19 cellular contexts compared by ENCODE assay signal in genomic region chr19:45051929-45052579, GRCh38. TPM values are rescaled to one million over a fixed set of nuclear protein-coding genes. Genes with fewer than 3 reads are reported as not detected.
DNase-seq lines count a peak whose midpoint lies in the region; ATAC-seq, FAIRE-seq and TF ChIP-seq lines count a peak whose summit lies in the region.
"Had no signal": no experiment of that assay in that cellular context is flagged by ENCODE, and none has a peak within 500 bp of the region (broad histone marks: within the 10 kb centered on the region; RNA-seq: fewer than 3 reads in every experiment).

No MANE protein-coding gene starts in this region.

- H2BK15ac ChIP-seq in H9 (ENCODE audit: low read depth, low read length) = no peak overlapping the region

- CTCF ChIA-PET in GM12878 (lab: Yijun Ruan, JAX) (interaction anchor here (0.8 to 2.1 kb wide), 9 partner anchors 10 to 148 kb away, joined by 3 to 8 read pairs (median 3); partner anchors contain the start of gene CLASRP), MCF 10A (lab: Yijun Ruan, JAX) (interaction anchor here (0.5 to 0.7 kb wide), 2 partner anchors 8 to 1781 kb away, joined by 3 to 4 read pairs; no protein-coding TSS in a partner anchor)
- CTCF ChIA-PET in CD4-positive, alpha-beta memory T cell (lab: Charles Lee; ENCODE audit: partially characterized antibody) = interaction anchor here (1.0 kb wide), 1 partner anchor 149 kb away, joined by 3 read pairs; no protein-coding TSS in a partner anchor

- no peak overlapping the region for H3K4me2 ChIP-seq in BLaER1
- no peak overlapping the region for H3K4me2 ChIP-seq in H9 (ENCODE audit: insufficient read depth, insufficient read length, low read length)
- peak overlapping the region; percentile 53 for H3K4me2 ChIP-seq in GM12878 (ENCODE audit: control insufficient read depth, insufficient read depth)
- H3K4me2 ChIP-seq: A549 had no signal

- H2BK120ac ChIP-seq in H9 (ENCODE audit: low read depth, low read length, poor library complexity, severe bottlenecking) = no peak overlapping the region

- H3K4me3 ChIP-seq in BLaER1 (no peak overlapping the region), GM12878 (no peak overlapping the region)
- H3K4me3 ChIP-seq in CD4-positive, alpha-beta memory T cell (ENCODE audit: low read length in 2 of 2) = no peak overlapping the region
- H3K4me3 ChIP-seq: A549, HAP-1, ovary had no signal

- H3K79me1 ChIP-seq in H9 (ENCODE audit: insufficient read depth, low read depth, low read length, poor library complexity, severe bottlenecking) = no peaks in the 10 kb centered on the region

- H3K27me3 Mint-ChIP-seq in H9 (ENCODE audit: low read depth) = no peaks in the 10 kb centered on the region
- no peaks in the 10 kb centered on the region for H3K27me3 Mint-ChIP-seq in naive B cell
- H3K27me3 Mint-ChIP-seq in CD4-positive, alpha-beta memory T cell = no peaks in the 10 kb centered on the region
- no peaks in the 10 kb centered on the region for H3K27me3 Mint-ChIP-seq in MCF 10A (ENCODE audit: insufficient read depth, unreplicated experiment)
- H3K27me3 Mint-ChIP-seq: activated CD4-positive, alpha-beta T cell treated with anti-CD3 and anti-CD28 coated beads, Interleukin-2, amount 10 ng/mL, durations not matched to agents 24 days and 14 days; activated naive CD4-positive, alpha-beta T cell treated with anti-CD3 and anti-CD28 coated beads, Interleukin-2, amount 50 U/mL, for 24 hours; CD8-positive, alpha-beta memory T cell had no signal

- peaks cover 90% of the 10 kb centered on the region for H3K36me3 ChIP-seq in BLaER1
- H3K36me3 ChIP-seq in GM12878 (ENCODE audit: control insufficient read depth in 2 of 2, insufficient read depth in 2 of 2, low read length in 1 of 2) = peaks cover 20 to 26% of the 10 kb centered on the region in 2 experiments; a peak in 3 of 4 replicates
- H3K36me3 ChIP-seq in CD4-positive, alpha-beta memory T cell (ENCODE audit: insufficient read depth, low read length) = peaks cover 38% of the 10 kb centered on the region
- H3K36me3 ChIP-seq: ovary had no signal

- H3K36me3 Mint-ChIP-seq in H9 (ENCODE audit: insufficient read depth in 1 of 3, low read depth in 3 of 3) (peaks cover 23 to 53% (median 51%) of the 10 kb centered on the region in 3 experiments; a peak in 6 of 7 replicates), naive B cell (peaks cover 0 to 22% of the 10 kb centered on the region in 2 donors), MCF 10A (ENCODE audit: insufficient read depth, unreplicated experiment) (peaks cover 68% of the 10 kb centered on the region)
- H3K36me3 Mint-ChIP-seq in CD4-positive, alpha-beta memory T cell = peaks cover 26 to 58% of the 10 kb centered on the region in 2 donors

- no peak overlapping the region for H3K14ac ChIP-seq in H9 (ENCODE audit: insufficient read depth, low read length)

- H3K4me1 ChIP-seq in BLaER1 (peaks cover 25% of the 10 kb centered on the region), H9 (ENCODE audit: insufficient read depth, low read length) (no peaks in the 10 kb centered on the region), GM12878 (ENCODE audit: control insufficient read depth, insufficient read depth, low read length) (peaks cover 25% of the 10 kb centered on the region)
- H3K4me1 ChIP-seq in CD4-positive, alpha-beta memory T cell (ENCODE audit: insufficient read depth, low read length) = peaks cover 6% of the 10 kb centered on the region
- H3K4me1 ChIP-seq: HAP-1 had no signal

- H2AFZ ChIP-seq in H9 (ENCODE audit: low read length) = no peak overlapping the region
- no peak overlapping the region for H2AFZ ChIP-seq in GM12878 (ENCODE audit: control insufficient read depth, low read depth, low read length)

- H3K4ac ChIP-seq in H9 (ENCODE audit: low read depth, low read length) = no peak overlapping the region

- in situ Hi-C loops in GM12878 (cut with MboI) = no loop called here

- H3K27me3 ChIP-seq in BLaER1 (no peaks in the 10 kb centered on the region), H9 (ENCODE audit: insufficient read depth, low read length) (no peaks in the 10 kb centered on the region), GM12878 (replicated peaks in 1 of 2; ENCODE audit: control insufficient read depth in 2 of 2, insufficient read depth in 2 of 2, low read length in 1 of 2) (no peaks in the 10 kb centered on the region)
- H3K27me3 ChIP-seq in CD4-positive, alpha-beta memory T cell (ENCODE audit: insufficient read depth, low read length) = no peaks in the 10 kb centered on the region
- H3K27me3 ChIP-seq: ovary had no signal

- H3K79me2 ChIP-seq in H9 (ENCODE audit: insufficient read depth, low read length) = no peaks in the 10 kb centered on the region; the same call in 1 of the 2 replicates
- H3K79me2 ChIP-seq in GM12878 (ENCODE audit: control insufficient read depth, insufficient read depth, low read length) = peaks cover 26% of the 10 kb centered on the region

- no peaks in the 10 kb centered on the region; a peak in 1 of 5 replicates for H3K9me3 Mint-ChIP-seq in H9
- H3K9me3 Mint-ChIP-seq in naive B cell = no peaks in the 10 kb centered on the region
- peaks cover 0 to 4% (median 0%) of the 10 kb centered on the region in 8 donors for H3K9me3 Mint-ChIP-seq in CD4-positive, alpha-beta memory T cell
- H3K9me3 Mint-ChIP-seq in MCF 10A (ENCODE audit: unreplicated experiment) = no peaks in the 10 kb centered on the region
- H3K9me3 Mint-ChIP-seq: activated CD4-positive, alpha-beta T cell treated with anti-CD3 and anti-CD28 coated beads, Interleukin-2, amount 10 ng/mL, durations not matched to agents 24 days and 14 days; activated naive CD4-positive, alpha-beta T cell treated with anti-CD3 and anti-CD28 coated beads, Interleukin-2, amount 50 U/mL, for 24 hours had no signal

- H3K9me3 ChIP-seq in BLaER1 (no peaks in the 10 kb centered on the region), H9 (ENCODE audit: control insufficient read depth, low read depth, low read length) (no peaks in the 10 kb centered on the region), GM12878 (replicated peaks; ENCODE audit: control insufficient read depth, insufficient read depth, low read length) (no peaks in the 10 kb centered on the region)
- no peaks in the 10 kb centered on the region for H3K9me3 ChIP-seq in CD4-positive, alpha-beta memory T cell (ENCODE audit: control insufficient read depth in 1 of 2, low read length in 2 of 2)
- H3K9me3 ChIP-seq: A549, HAP-1, ovary had no signal

- H3K23me2 ChIP-seq in H9 (ENCODE audit: insufficient read length, low read depth, low read length, poor library complexity, severe bottlenecking) = no peaks in the 10 kb centered on the region

- DNase-seq in H9 (no peak), GM12878 (ENCODE audit: low read depth, low spot score) (no peak), naive B cell (peak; percentile 75), omental fat pad (ENCODE audit: low spot score) (no peak), MCF 10A (ENCODE audit: unreplicated experiment) (no peak)
- DNase-seq in CD4-positive, alpha-beta memory T cell = no peak
- DNase-seq: activated CD4-positive, alpha-beta T cell treated with anti-CD3 and anti-CD28 coated beads, Interleukin-2, amount 10 ng/mL, durations not matched to agents 24 days and 14 days; CD8-positive, alpha-beta memory T cell; effector CD4-positive, alpha-beta T cell; left cardiac atrium; NCI-H2029 treated with DMSO at 0.1 percent for 48 hours; NCI-H510A; OCI-M1; ovary had no signal

- no peak for TF ChIP-seq EP300 in GM12878 (IDR thresholded peaks at IDR 0.05; ENCODE audit: borderline replicate concordance in 1 of 2, control insufficient read depth in 1 of 2, low read depth in 2 of 2, low read length in 2 of 2)

- POLR2A ChIA-PET in GM12878 (lab: Charles Lee) = interaction anchor here (0.6 to 1.4 kb wide), 3 partner anchors 9 to 126 kb away, joined by 3 to 10 read pairs (median 4); partner anchors contain the start of genes BLOC1S3 and TRAPPC6A
- POLR2A ChIA-PET in CD4-positive, alpha-beta memory T cell (lab: Charles Lee; ENCODE audit: partially characterized antibody) = interaction anchor here (1.3 to 2.2 kb wide), 2 partner anchors 13 to 40 kb away, joined by 3 to 6 read pairs; partner anchors contain the start of gene PPP1R37
- POLR2A ChIA-PET in MCF 10A (lab: Yijun Ruan, JAX) = no interaction called here

- no peak overlapping the region for H2AK5ac ChIP-seq in H9 (ENCODE audit: insufficient read length, low read length)

- BruUV-seq in GM12878 (replicated peaks; lab: Mats Ljungman, UMichigan) (no TSS peak), MCF 10A (replicated peaks; lab: Mats Ljungman, UMichigan) (no TSS peak)

- ATAC-seq in GM12878 (peak; percentile 79), naive B cell (ENCODE audit: low read depth in 2 of 2) (peak; percentile 86), omental fat pad (ENCODE audit: low FRiP score) (no peak), HG03280 (IDR thresholded peaks at IDR 0.05; ENCODE audit: unreplicated experiment) (no peak)
- ATAC-seq: A549 had no signal

- H2BK5ac ChIP-seq in H9 (ENCODE audit: insufficient read length, low read length) = no peak overlapping the region

- no peak overlapping the region for H3K23ac ChIP-seq in H9 (ENCODE audit: insufficient read length, low read depth, low read length)

- TF ChIP-seq CTCF in H9 (conservative IDR thresholded peaks at IDR 0.05) (no peak), GM12878 (IDR thresholded peaks at IDR 0.05 in 2 of 3, conservative IDR thresholded peaks at IDR 0.05 in 1 of 3; ENCODE audit: control insufficient read depth in 2 of 3, extremely low read depth in 1 of 3, insufficient read depth in 1 of 3, low read depth in 3 of 3, low read length in 3 of 3) (no peak), omental fat pad (IDR thresholded peaks at IDR 0.05) (no peak), MCF 10A (IDR thresholded peaks at IDR 0.05; ENCODE audit: unreplicated experiment) (no peak)

- H4K20me1 ChIP-seq in BLaER1 (peaks cover 100% of the 10 kb centered on the region), H9 (ENCODE audit: control insufficient read depth, insufficient read depth, insufficient read length) (no peaks in the 10 kb centered on the region), GM12878 (ENCODE audit: control insufficient read depth, insufficient read depth) (no peaks in the 10 kb centered on the region; the same call in 1 of the 2 replicates)

- H3K4me1 Mint-ChIP-seq in H9 (no peaks in the 10 kb centered on the region; a peak in 2 of 4 replicates), naive B cell (peaks cover 46 to 74% (median 62%) of the 10 kb centered on the region in 3 donors), MCF 10A (ENCODE audit: insufficient read depth, unreplicated experiment) (peaks cover 21% of the 10 kb centered on the region)
- peaks cover 14 to 17% (median 16%) of the 10 kb centered on the region in 4 donors for H3K4me1 Mint-ChIP-seq in CD4-positive, alpha-beta memory T cell

- H2BK20ac ChIP-seq in H9 (ENCODE audit: low read depth, low read length, poor library complexity, severe bottlenecking) = no peak overlapping the region

- no peak overlapping the region for H4K91ac ChIP-seq in H9 (ENCODE audit: insufficient read length, low read depth, low read length)

- no peak overlapping the region for H3T11ph ChIP-seq in H9 (ENCODE audit: low read length)

- H3K56ac ChIP-seq in H9 (ENCODE audit: insufficient read length, low read depth, low read length) = no peak overlapping the region

- intact Hi-C loops in GM12878 (cut with micrococcal nuclease; ENCODE audit: unreplicated experiment) (no loop called here), MCF 10A (cut with micrococcal nuclease) (no loop called here)
- intact Hi-C loops in CD4-positive, alpha-beta memory T cell (cut with micrococcal nuclease) = no loop called here

- RAD21 ChIA-PET in GM12878 (lab: Charles Lee; ENCODE audit: unreplicated experiment) = interaction anchor here (0.9 to 1.5 kb wide), 5 partner anchors 13 to 73 kb away, joined by 3 to 9 read pairs (median 3); partner anchors contain the start of gene CLASRP

- H4K5ac ChIP-seq in H9 (ENCODE audit: insufficient read length, low read depth, low read length) = no peak overlapping the region

- no peak overlapping the region for H4K8ac ChIP-seq in H9 (replicated peaks; ENCODE audit: insufficient read length, low read depth, low read length)

- no CpG with 5 or more reads among the region's 9 CpGs for WGBS in H9 (ENCODE audit: extremely low coverage, insufficient read length, low lambda C conversion rate)
- WGBS in GM12878 (ENCODE audit: insufficient coverage, insufficient replicate concordance, low lambda C conversion rate, missing lambda C conversion rate) = 16% methylated on average over 9 of the region's 9 CpGs

- 0 out of 2 replicates have a peak overlapping the region, but pooled peaks have one; percentile 13 for H3K27ac ChIP-seq in BLaER1
- no peak overlapping the region for H3K27ac ChIP-seq in H9 (ENCODE audit: insufficient read length, low read depth, low read length)
- peak overlapping the region; percentile 61; the same call in 1 of the 2 replicates for H3K27ac ChIP-seq in GM12878 (ENCODE audit: control insufficient read depth, insufficient read depth)
- H3K27ac ChIP-seq in CD4-positive, alpha-beta memory T cell (ENCODE audit: low read depth, low read length) = no peak overlapping the region
- H3K27ac ChIP-seq: A549, ovary had no signal

- no peak overlapping the region for H2BK12ac ChIP-seq in H9 (ENCODE audit: insufficient read length, low read depth, low read length)

- no peak for TF ChIP-seq RAD21 in GM12878 (IDR thresholded peaks at IDR 0.05; ENCODE audit: insufficient read depth, low read depth, low read length)

- no peak for FAIRE-seq in GM12878 (lab: Jason Lieb, UNC)
- FAIRE-seq: A549 had no signal

- H3K18ac ChIP-seq in H9 (ENCODE audit: insufficient read length, low read depth, low read length) = no peak overlapping the region

- H3K27ac Mint-ChIP-seq in H9 (peak overlapping the region in 2 of 3 experiments; percentile 10 to 60; a peak in 4 of 7 replicates), naive B cell (peak overlapping the region; percentile 76 to 97 (median 92)), MCF 10A (ENCODE audit: low read depth, unreplicated experiment) (no peak overlapping the region)
- peak overlapping the region in 2 of 7 donors; percentile 65 to 85 for H3K27ac Mint-ChIP-seq in CD4-positive, alpha-beta memory T cell
- H3K27ac Mint-ChIP-seq: activated CD4-positive, alpha-beta T cell treated with anti-CD3 and anti-CD28 coated beads, Interleukin-2, amount 10 ng/mL, durations not matched to agents 24 days and 14 days; activated naive CD4-positive, alpha-beta T cell treated with anti-CD3 and anti-CD28 coated beads, Interleukin-2, amount 50 U/mL, for 24 hours had no signal

- SMC1A ChIA-PET in GM12878 (lab: Charles Lee; ENCODE audit: uncharacterized antibody, unreplicated experiment) = interaction anchor here (1.0 to 2.2 kb wide), 6 partner anchors 10 to 63 kb away, joined by 3 to 7 read pairs (median 4); partner anchors contain the start of gene CLASRP

- peak; percentile 22; the same call in 1 of the 2 replicates for TF ChIP-seq POLR2A in GM12878 (IDR thresholded peaks at IDR 0.05; ENCODE audit: low read depth, low read length)

- H3K9ac ChIP-seq in BLaER1 (0 out of 2 replicates have a peak overlapping the region, but pooled peaks have one; percentile 24), H9 (ENCODE audit: extremely low read depth, insufficient read length, low read length) (no peak overlapping the region), GM12878 (ENCODE audit: control insufficient read depth, insufficient read depth, low read length) (no peak overlapping the region)

- H3K4me3 Mint-ChIP-seq in H9 (no peak overlapping the region; a peak in 1 of 5 replicates), naive B cell (peak overlapping the region; percentile 77 to 90 (median 80)), MCF 10A (ENCODE audit: unreplicated experiment) (no peak overlapping the region)
- no peak overlapping the region for H3K4me3 Mint-ChIP-seq in CD4-positive, alpha-beta memory T cell
- H3K4me3 Mint-ChIP-seq: activated CD4-positive, alpha-beta T cell treated with anti-CD3 and anti-CD28 coated beads, Interleukin-2, amount 10 ng/mL, durations not matched to agents 24 days and 14 days; activated naive CD4-positive, alpha-beta T cell treated with anti-CD3 and anti-CD28 coated beads, Interleukin-2, amount 50 U/mL, for 24 hours; CD8-positive, alpha-beta memory T cell had no signal

RNA-seq across cellular contexts. Expression of gene CLASRP, which starts 13.2 kb away (rescaled TPM):
- total RNA-seq in H9 (2021) (87.0 and 87.1 TPM in 2 replicates), GM12878 (2014; rRNA removed) (28.5 and 28.9 TPM in 2 replicates), GM12878 (2014; rRNA removed; fragmentation: Illumina TruSeq; extraction: Trizol) (31.9 and 33.6 TPM in 2 replicates), GM12878 (2021) (66.7 and 75.8 TPM in 2 replicates), omental fat pad (10 to 100 TPM; 49.3 to 78.2 (median 73.4) TPM), MCF 10A (2022) (71.7 and 83.5 TPM in 2 replicates)
- 116 and 141 TPM in 2 replicates for total RNA-seq in GM12878 (2013; cell fraction: nucleolus; rRNA removed)
- 32.0 TPM for polyA plus RNA-seq in GM12878 (2011; ENCODE audit: low read depth)
- polyA plus RNA-seq in GM12878 (2011; rRNA removed) (24.6 and 40.4 TPM in 2 replicates), GM12878 (2014; fragmentation: Illumina TruSeq; extraction: Trizol) (20.2 and 37.2 TPM in 2 replicates), GM12878 (2014; fragmentation: Nextera tagmentation; extraction: Ambion mirVana) (1 to 10 TPM in 1 of 2 experiments, under 1 TPM in 1; 0.68 to 2.3 TPM), GM12878 (2014; rRNA removed) (62.5 and 80.2 TPM in 2 replicates), GM12878 (2016; fragmentation: Nextera tagmentation; extraction: Ambion mirVana) (10 to 100 TPM; 18.5 to 23.6 TPM), naive B cell (ENCODE audit: low read depth in 6 of 6) (10 to 100 TPM in 2 of 6 donors, 1 to 10 TPM in 4; 6.5 to 30.2 (median 9.7) TPM)
- polyA plus RNA-seq in GM12878 (2011; cell fraction: cytosol; rRNA removed) = 19.2 and 19.5 TPM in 2 replicates
- polyA plus RNA-seq in GM12878 (2011; cell fraction: nucleus; rRNA removed) = 208 and 258 TPM in 2 replicates
- polyA plus RNA-seq in GM12878 (2012) = 58.3 and 93.7 TPM in 2 replicates
- 23.8 and 26.4 TPM in 2 replicates for polyA minus RNA-seq in GM12878 (2011; rRNA and poly(A)+ RNA removed)
- polyA minus RNA-seq in GM12878 (2011; cell fraction: cytosol; rRNA and poly(A)+ RNA removed) = 7.9 and 9.6 TPM in 2 replicates
- polyA minus RNA-seq in GM12878 (2011; cell fraction: nucleus; rRNA and poly(A)+ RNA removed) = 20.9 and 53.9 TPM in 2 replicates
- 100 to 1,000 TPM; 156 to 163 TPM for total RNA-seq in CD4-positive, alpha-beta memory T cell
- 10 to 100 TPM in 1 of 2 donors, 1 to 10 TPM in 1; 3.8 to 12.7 TPM for polyA plus RNA-seq in CD4-positive, alpha-beta memory T cell

RNA-seq across cellular contexts. Expression of gene ZNF296, which starts 24.2 kb away (rescaled TPM):
- 14.3 and 14.8 TPM in 2 replicates for total RNA-seq in H9 (2021)
- total RNA-seq in GM12878 (2013; cell fraction: nucleolus; rRNA removed) = 5.5 and 7.7 TPM in 2 replicates
- total RNA-seq in GM12878 (2014; rRNA removed) = 2.0 and 3.5 TPM in 2 replicates
- 0.83 and 0.98 TPM in 2 replicates for total RNA-seq in GM12878 (2014; rRNA removed; fragmentation: Illumina TruSeq; extraction: Trizol)
- total RNA-seq in GM12878 (2021) = 21.3 and 23.5 TPM in 2 replicates
- 3.8 TPM for polyA plus RNA-seq in GM12878 (2011; ENCODE audit: low read depth)
- polyA plus RNA-seq in GM12878 (2011; rRNA removed) = 0.24 and 0.92 TPM in 2 replicates
- 2.8 and 2.9 TPM in 2 replicates for polyA plus RNA-seq in GM12878 (2011; cell fraction: cytosol; rRNA removed)
- polyA plus RNA-seq in GM12878 (2011; cell fraction: nucleus; rRNA removed) = 8.0 and 12.0 TPM in 2 replicates
- 12.1 and 14.3 TPM in 2 replicates for polyA plus RNA-seq in GM12878 (2012)
- polyA plus RNA-seq in GM12878 (2014; fragmentation: Illumina TruSeq; extraction: Trizol) = 0.53 TPM in 1 of 2 replicates, not detected in the other
- under 1 TPM in 1 of 2 experiments, not detected in 1; 0.44 TPM for polyA plus RNA-seq in GM12878 (2014; fragmentation: Nextera tagmentation; extraction: Ambion mirVana)
- polyA plus RNA-seq in GM12878 (2014; rRNA removed) = 7.5 and 11.8 TPM in 2 replicates
- 10 to 100 TPM; 21.9 to 23.6 TPM for polyA plus RNA-seq in GM12878 (2016; fragmentation: Nextera tagmentation; extraction: Ambion mirVana)
- polyA minus RNA-seq in GM12878 (2011; rRNA and poly(A)+ RNA removed) = 0.66 and 4.7 TPM in 2 replicates
- polyA minus RNA-seq in GM12878 (2011; cell fraction: cytosol; rRNA and poly(A)+ RNA removed) = 7.4 and 9.8 TPM in 2 replicates
- polyA minus RNA-seq in GM12878 (2011; cell fraction: nucleus; rRNA and poly(A)+ RNA removed) = 3.3 and 9.2 TPM in 2 replicates
- 10 to 100 TPM in 5 of 6 donors, 1 to 10 TPM in 1; 7.2 to 35.9 (median 13.7) TPM for polyA plus RNA-seq in naive B cell (ENCODE audit: low read depth in 6 of 6)
- 1 to 10 TPM; 1.7 to 1.9 TPM for total RNA-seq in CD4-positive, alpha-beta memory T cell
- 1 to 10 TPM in 1 of 2 donors, under 1 TPM in 1; 0.98 to 3.2 TPM for polyA plus RNA-seq in CD4-positive, alpha-beta memory T cell
- total RNA-seq in omental fat pad = 1 to 10 TPM in 2 of 4 donors, under 1 TPM in 2; 0.31 to 1.7 (median 1.1) TPM
- 2.0 and 2.7 TPM in 2 replicates for total RNA-seq in MCF 10A (2022)

RNA-seq across cellular contexts. Expression of gene GEMIN7, which starts 27.0 kb away (rescaled TPM):
- total RNA-seq in H9 (2021) (46.0 and 47.2 TPM in 2 replicates), GM12878 (2014; rRNA removed) (36.9 and 44.8 TPM in 2 replicates), GM12878 (2014; rRNA removed; fragmentation: Illumina TruSeq; extraction: Trizol) (25.2 and 26.5 TPM in 2 replicates), GM12878 (2021) (42.4 and 45.0 TPM in 2 replicates), omental fat pad (10 to 100 TPM; 22.2 to 34.1 (median 27.9) TPM), MCF 10A (2022) (21.0 and 21.8 TPM in 2 replicates)
- 29.8 and 32.3 TPM in 2 replicates for total RNA-seq in GM12878 (2013; cell fraction: nucleolus; rRNA removed)
- 50.7 TPM for polyA plus RNA-seq in GM12878 (2011; ENCODE audit: low read depth)
- polyA plus RNA-seq in GM12878 (2011; rRNA removed) (27.5 and 43.3 TPM in 2 replicates), GM12878 (2014; fragmentation: Illumina TruSeq; extraction: Trizol) (11.7 and 21.1 TPM in 2 replicates), GM12878 (2014; fragmentation: Nextera tagmentation; extraction: Ambion mirVana) (10 to 100 TPM; 51.6 to 55.3 TPM), GM12878 (2014; rRNA removed) (43.9 and 48.5 TPM in 2 replicates), GM12878 (2016; fragmentation: Nextera tagmentation; extraction: Ambion mirVana) (10 to 100 TPM; 75.5 to 76.7 TPM), naive B cell (ENCODE audit: low read depth in 6 of 6) (100 to 1,000 TPM in 4 of 6 donors, 10 to 100 TPM in 2; 86.8 to 138 (median 102) TPM)
- polyA plus RNA-seq in GM12878 (2011; cell fraction: cytosol; rRNA removed) = 75.3 and 80.0 TPM in 2 replicates
- 104 and 138 TPM in 2 replicates for polyA plus RNA-seq in GM12878 (2011; cell fraction: nucleus; rRNA removed)
- 42.3 and 52.6 TPM in 2 replicates for polyA plus RNA-seq in GM12878 (2012)
- polyA minus RNA-seq in GM12878 (2011; rRNA and poly(A)+ RNA removed) = 12.9 and 37.6 TPM in 2 replicates
- 13.3 and 22.1 TPM in 2 replicates for polyA minus RNA-seq in GM12878 (2011; cell fraction: cytosol; rRNA and poly(A)+ RNA removed)
- 12.8 and 21.5 TPM in 2 replicates for polyA minus RNA-seq in GM12878 (2011; cell fraction: nucleus; rRNA and poly(A)+ RNA removed)
- total RNA-seq in CD4-positive, alpha-beta memory T cell = 10 to 100 TPM; 15.9 to 17.6 TPM
- polyA plus RNA-seq in CD4-positive, alpha-beta memory T cell = 10 to 100 TPM; 34.9 to 75.3 TPM

RNA-seq across cellular contexts. Expression of gene PPP1R37, which starts 40.9 kb away (rescaled TPM):
- total RNA-seq in H9 (2021) (29.9 and 33.6 TPM in 2 replicates), GM12878 (2014; rRNA removed) (18.3 and 21.3 TPM in 2 replicates), GM12878 (2014; rRNA removed; fragmentation: Illumina TruSeq; extraction: Trizol) (4.0 and 5.1 TPM in 2 replicates), GM12878 (2021) (15.8 and 20.9 TPM in 2 replicates), omental fat pad (10 to 100 TPM; 13.6 to 23.7 (median 19.4) TPM), MCF 10A (2022) (22.0 and 22.5 TPM in 2 replicates)
- 40.0 and 40.4 TPM in 2 replicates for total RNA-seq in GM12878 (2013; cell fraction: nucleolus; rRNA removed)
- polyA plus RNA-seq in GM12878 (2011; ENCODE audit: low read depth) = 2.2 TPM
- polyA plus RNA-seq in GM12878 (2011; rRNA removed) (5.5 and 9.5 TPM in 2 replicates), GM12878 (2014; fragmentation: Illumina TruSeq; extraction: Trizol) (0.63 and 1.9 TPM in 2 replicates), GM12878 (2014; fragmentation: Nextera tagmentation; extraction: Ambion mirVana) (under 1 TPM in 1 of 2 experiments, not detected in 1; 0.09 TPM), GM12878 (2014; rRNA removed) (17.5 and 20.7 TPM in 2 replicates), GM12878 (2016; fragmentation: Nextera tagmentation; extraction: Ambion mirVana) (1 to 10 TPM; 2.2 to 4.1 TPM), naive B cell (ENCODE audit: low read depth in 6 of 6) (1 to 10 TPM in 1 of 6 donors, under 1 TPM in 4, not detected in 1; 0.20 to 1.4 (median 0.32) TPM)
- polyA plus RNA-seq in GM12878 (2011; cell fraction: cytosol; rRNA removed) = 10.6 and 16.8 TPM in 2 replicates
- polyA plus RNA-seq in GM12878 (2011; cell fraction: nucleus; rRNA removed) = 80.7 and 84.7 TPM in 2 replicates
- polyA plus RNA-seq in GM12878 (2012) = 9.0 and 17.0 TPM in 2 replicates
- 5.9 and 11.1 TPM in 2 replicates for polyA minus RNA-seq in GM12878 (2011; rRNA and poly(A)+ RNA removed)
- polyA minus RNA-seq in GM12878 (2011; cell fraction: cytosol; rRNA and poly(A)+ RNA removed) = 4.5 and 8.8 TPM in 2 replicates
- 12.8 and 20.3 TPM in 2 replicates for polyA minus RNA-seq in GM12878 (2011; cell fraction: nucleus; rRNA and poly(A)+ RNA removed)
- 10 to 100 TPM; 25.2 to 26.2 TPM for total RNA-seq in CD4-positive, alpha-beta memory T cell
- 1 to 10 TPM in 1 of 2 donors, under 1 TPM in 1; 0.31 to 1.4 TPM for polyA plus RNA-seq in CD4-positive, alpha-beta memory T cell

RNA-seq across cellular contexts. Expression of gene RELB, which starts 50.8 kb away (rescaled TPM):
- total RNA-seq in H9 (2021) (13.7 and 14.3 TPM in 2 replicates), GM12878 (2014; rRNA removed) (14.6 and 22.8 TPM in 2 replicates), GM12878 (2014; rRNA removed; fragmentation: Illumina TruSeq; extraction: Trizol) (8.4 and 9.1 TPM in 2 replicates), GM12878 (2021) (43.4 and 43.8 TPM in 2 replicates), omental fat pad (10 to 100 TPM in 2 of 4 donors, 1 to 10 TPM in 2; 5.8 to 26.5 (median 13.5) TPM), MCF 10A (2022) (27.0 and 39.8 TPM in 2 replicates)
- total RNA-seq in GM12878 (2013; cell fraction: nucleolus; rRNA removed) = 26.2 and 27.0 TPM in 2 replicates
- 7.3 TPM for polyA plus RNA-seq in GM12878 (2011; ENCODE audit: low read depth)
- polyA plus RNA-seq in GM12878 (2011; rRNA removed) (9.9 and 20.6 TPM in 2 replicates), GM12878 (2014; fragmentation: Illumina TruSeq; extraction: Trizol) (3.6 and 5.6 TPM in 2 replicates), GM12878 (2014; fragmentation: Nextera tagmentation; extraction: Ambion mirVana) (1 to 10 TPM in 1 of 2 experiments, under 1 TPM in 1; 0.66 to 3.2 TPM), GM12878 (2014; rRNA removed) (27.9 and 38.9 TPM in 2 replicates), GM12878 (2016; fragmentation: Nextera tagmentation; extraction: Ambion mirVana) (10 to 100 TPM; 11.1 to 14.5 TPM), naive B cell (ENCODE audit: low read depth in 6 of 6) (10 to 100 TPM; 29.8 to 72.6 (median 64.7) TPM)
- 34.4 and 43.0 TPM in 2 replicates for polyA plus RNA-seq in GM12878 (2011; cell fraction: cytosol; rRNA removed)
- 42.0 and 52.3 TPM in 2 replicates for polyA plus RNA-seq in GM12878 (2011; cell fraction: nucleus; rRNA removed)
- polyA plus RNA-seq in GM12878 (2012) = 27.3 and 32.8 TPM in 2 replicates
- 27.9 and 45.2 TPM in 2 replicates for polyA minus RNA-seq in GM12878 (2011; rRNA and poly(A)+ RNA removed)
- 30.0 and 34.2 TPM in 2 replicates for polyA minus RNA-seq in GM12878 (2011; cell fraction: cytosol; rRNA and poly(A)+ RNA removed)
- polyA minus RNA-seq in GM12878 (2011; cell fraction: nucleus; rRNA and poly(A)+ RNA removed) = 9.7 and 20.9 TPM in 2 replicates
- 10 to 100 TPM; 38.8 to 39.8 TPM for total RNA-seq in CD4-positive, alpha-beta memory T cell
- polyA plus RNA-seq in CD4-positive, alpha-beta memory T cell = 10 to 100 TPM; 19.7 to 31.2 TPM

Comparison
In these comparisons a context has a peak if more than half of its experiments do, and no peak if none do; other contexts are left out.
1. H3K27ac ChIP-seq: peak in BLaER1 (single experiment) and GM12878 (single experiment); none in H9 (single experiment) and CD4-positive, alpha-beta memory T cell (single experiment).
2. H3K4me3 Mint-ChIP-seq: peak in naive B cell (8 of 8); none in H9 (0 of 2), CD4-positive, alpha-beta memory T cell (0 of 8) and MCF 10A (single experiment).
3. ATAC-seq: peak in GM12878 (single experiment) and naive B cell (2 of 2); none in omental fat pad (single experiment) and HG03280 (single experiment).